23 cellular contexts compared by ENCODE assay signal in the genomic region with DNA sequence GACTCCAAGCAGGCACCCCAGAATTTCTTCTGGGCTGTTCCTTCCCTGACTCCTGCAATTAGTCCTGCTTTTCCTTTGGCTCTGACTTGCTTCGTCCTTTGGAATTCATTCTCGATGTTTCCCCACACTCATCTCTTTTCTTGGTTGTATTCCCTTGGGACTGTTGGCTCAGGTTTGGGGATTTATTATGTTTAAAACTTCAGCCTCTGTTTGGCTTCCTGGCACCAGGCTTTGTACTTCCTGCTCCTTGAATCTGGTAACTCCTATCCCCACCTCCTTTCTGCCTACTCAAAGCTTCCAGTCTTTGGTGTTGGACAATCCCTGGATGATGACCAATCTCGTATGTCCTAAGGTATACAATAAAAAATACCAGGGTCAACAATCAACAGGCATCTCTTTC. TPM values are rescaled to one million over a fixed set of nuclear protein-coding genes. Genes with fewer than 3 reads are reported as not detected.
DNase-seq lines count a peak whose midpoint lies in the region; ATAC-seq, FAIRE-seq and TF ChIP-seq lines count a peak whose summit lies in the region.
"Had no signal": no experiment of that assay in that cellular context is flagged by ENCODE, and none has a peak within 500 bp of the region (broad histone marks: within the 10 kb centered on the region; RNA-seq: fewer than 3 reads in every experiment).

No MANE protein-coding gene starts in this region.

- no peaks in the 10 kb centered on the region for H3K9me3 ChIP-seq in astrocyte (ENCODE audit: insufficient read depth, low read depth, low read length)
- no peaks in the 10 kb centered on the region for H3K9me3 ChIP-seq in osteoblast (ENCODE audit: low read depth, low read length)
- H3K9me3 ChIP-seq in stomach: no peaks in the 10 kb centered on the region
- H3K9me3 ChIP-seq: A549, BE2C had no signal

- H3K36me3 ChIP-seq in astrocyte (ENCODE audit: insufficient read depth, low read length) (no peaks in the 10 kb centered on the region), osteoblast (ENCODE audit: insufficient read depth, low read length) (no peaks in the 10 kb centered on the region), stomach (no peaks in the 10 kb centered on the region)
- H3K36me3 ChIP-seq: BE2C had no signal

- CTCF ChIA-PET in T-cell (lab: Charles Lee): no interaction called here

- no peak for TF ChIP-seq EP300 in stomach (IDR thresholded peaks at IDR 0.05)

- H4K20me1 ChIP-seq in astrocyte (ENCODE audit: insufficient read depth, low read length) (no peaks in the 10 kb centered on the region), osteoblast (ENCODE audit: insufficient read depth, low read length) (no peaks in the 10 kb centered on the region)

- H3K4me3 ChIP-seq in astrocyte (ENCODE audit: insufficient read depth, low read depth, low read length) (no peak overlapping the region), osteoblast (ENCODE audit: insufficient read depth, low read length) (no peak overlapping the region), stomach (no peak overlapping the region)
- H3K4me3 ChIP-seq: A549 had no signal

- H3K27me3 Mint-ChIP-seq in astrocyte (ENCODE audit: low read depth, unreplicated experiment): no peaks in the 10 kb centered on the region
- H3K27me3 Mint-ChIP-seq in activated CD4-positive, alpha-beta T cell treated with anti-CD3 and anti-CD28 coated beads, Interleukin-2, amount 10 ng/mL, durations not matched to agents 24 days and 14 days: no peaks in the 10 kb centered on the region
- peaks cover 16 to 21% of the 10 kb centered on the region in 2 donors for H3K27me3 Mint-ChIP-seq in T-cell

- 54 to 75% (median 65%) methylated on average over 3 of the region's 3 CpGs for WGBS in stomach, 5 donors

- DNase-seq in astrocyte (ENCODE audit: low read depth): no peak
- peak; percentile 25 for DNase-seq in fibroblast of peridontal ligament (ENCODE audit: extremely low read depth)
- peak; percentile 32 for DNase-seq in osteoblast (ENCODE audit: insufficient read length, low spot score, missing footprints)
- no peak for DNase-seq in stomach
- DNase-seq in activated CD4-positive, alpha-beta T cell treated with anti-CD3 and anti-CD28 coated beads, Interleukin-2, amount 10 ng/mL, durations not matched to agents 24 days and 14 days: no peak
- no peak for DNase-seq in T-cell
- DNase-seq: BE2C; GDM1; NCI-H1105; NCI-H146; NCI-H2029; NCI-H345; NCI-H524; NCI-H774; NK-92 treated with Interleukin-12 subunit alpha and Interleukin-12 subunit beta, amount 100 ng/mL, for 24 hours had no signal

- H3K9ac ChIP-seq in astrocyte (ENCODE audit: low read length): no peak overlapping the region

- H3K4me3 Mint-ChIP-seq in astrocyte (ENCODE audit: unreplicated experiment) (no peak overlapping the region), T-cell (no peak overlapping the region)
- H3K4me3 Mint-ChIP-seq in activated CD4-positive, alpha-beta T cell treated with anti-CD3 and anti-CD28 coated beads, Interleukin-2, amount 10 ng/mL, durations not matched to agents 24 days and 14 days: no peak overlapping the region
- H3K4me3 Mint-ChIP-seq: IgD-negative memory B cell had no signal

- H3K27ac Mint-ChIP-seq in astrocyte (ENCODE audit: unreplicated experiment) (peak overlapping the region; percentile 58), T-cell (no peak overlapping the region)
- H3K27ac Mint-ChIP-seq in activated CD4-positive, alpha-beta T cell treated with anti-CD3 and anti-CD28 coated beads, Interleukin-2, amount 10 ng/mL, durations not matched to agents 24 days and 14 days: no peak overlapping the region
- H3K27ac Mint-ChIP-seq: IgD-negative memory B cell had no signal

- H3K79me2 ChIP-seq in astrocyte (ENCODE audit: insufficient read depth, low read length): no peaks in the 10 kb centered on the region
- H3K79me2 ChIP-seq in osteoblast (ENCODE audit: insufficient read depth, low read length): peaks cover 10% of the 10 kb centered on the region

- H3K27me3 ChIP-seq in astrocyte (ENCODE audit: insufficient read depth, low read length): no peaks in the 10 kb centered on the region
- H3K27me3 ChIP-seq in osteoblast (ENCODE audit: insufficient read depth, low read length): no peaks in the 10 kb centered on the region
- no peaks in the 10 kb centered on the region for H3K27me3 ChIP-seq in stomach
- H3K27me3 ChIP-seq: BE2C had no signal

- TF ChIP-seq CTCF in astrocyte (IDR thresholded peaks at IDR 0.05; ENCODE audit: insufficient read depth, low read depth, low read length): no peak
- no peak for TF ChIP-seq CTCF in osteoblast (IDR thresholded peaks at IDR 0.05; ENCODE audit: extremely low read depth, low read depth, low read length)
- no peak for TF ChIP-seq CTCF in stomach (IDR thresholded peaks at IDR 0.05)

- H3K27ac ChIP-seq in astrocyte (ENCODE audit: low read depth, low read length) (no peak overlapping the region), osteoblast (ENCODE audit: low read depth, low read length) (peak overlapping the region; percentile 95), stomach (peak overlapping the region in 4 of 5 donors; percentile 35 to 84 (median 80))
- H3K27ac ChIP-seq: RWPE1 had no signal

- H3K4me2 ChIP-seq in astrocyte (ENCODE audit: low read length) (no peak overlapping the region), osteoblast (ENCODE audit: insufficient read depth, low read length) (no peak overlapping the region)
- H3K4me2 ChIP-seq: A549 had no signal

- POLR2A ChIA-PET in T-cell (lab: Charles Lee): no interaction called here

- no peak for TF ChIP-seq POLR2A in stomach (IDR thresholded peaks at IDR 0.05)

- H3K4me1 Mint-ChIP-seq in astrocyte (ENCODE audit: low read depth, unreplicated experiment): peaks cover 55% of the 10 kb centered on the region
- H3K4me1 Mint-ChIP-seq in activated CD4-positive, alpha-beta T cell treated with anti-CD3 and anti-CD28 coated beads, Interleukin-2, amount 10 ng/mL, durations not matched to agents 24 days and 14 days: no peaks in the 10 kb centered on the region
- H3K4me1 Mint-ChIP-seq in T-cell: no peaks in the 10 kb centered on the region
- H3K4me1 Mint-ChIP-seq: IgD-negative memory B cell had no signal

- H2AFZ ChIP-seq in astrocyte (ENCODE audit: low read depth, low read length) (no peak overlapping the region), osteoblast (ENCODE audit: low read length) (no peak overlapping the region)

- ATAC-seq in HG02623 (IDR thresholded peaks at IDR 0.05; ENCODE audit: unreplicated experiment): no peak
- no peak for ATAC-seq in HG03196 (IDR thresholded peaks at IDR 0.05; ENCODE audit: unreplicated experiment)
- no peak for ATAC-seq in T-cell (replicated peaks in 1 of 4)
- ATAC-seq: A549, HCT116 had no signal

- H3K36me3 Mint-ChIP-seq in astrocyte (ENCODE audit: low read depth, unreplicated experiment) (no peaks in the 10 kb centered on the region), T-cell (no peaks in the 10 kb centered on the region)
- no peaks in the 10 kb centered on the region for H3K36me3 Mint-ChIP-seq in activated CD4-positive, alpha-beta T cell treated with anti-CD3 and anti-CD28 coated beads, Interleukin-2, amount 10 ng/mL, durations not matched to agents 24 days and 14 days (ENCODE audit: low read depth)

- intact Hi-C loops in stomach (cut with DNase I; ENCODE audit: low total_unique reads): no loop called here
- intact Hi-C loops in activated CD4-positive, alpha-beta T cell treated with anti-CD3 and anti-CD28 coated beads, Interleukin-2, amount 10 ng/mL, durations not matched to agents 24 days and 14 days (cut with micrococcal nuclease): no loop called here

- H3K4me1 ChIP-seq in astrocyte (ENCODE audit: insufficient read depth, low read length) (peaks cover 25% of the 10 kb centered on the region), osteoblast (ENCODE audit: insufficient read depth, low read length) (peaks cover 58% of the 10 kb centered on the region), stomach (peaks cover 0 to 61% (median 43%) of the 10 kb centered on the region in 4 donors)

- peaks cover 2% of the 10 kb centered on the region for H3K9me3 Mint-ChIP-seq in astrocyte (ENCODE audit: unreplicated experiment)
- no peaks in the 10 kb centered on the region for H3K9me3 Mint-ChIP-seq in activated CD4-positive, alpha-beta T cell treated with anti-CD3 and anti-CD28 coated beads, Interleukin-2, amount 10 ng/mL, durations not matched to agents 24 days and 14 days
- H3K9me3 Mint-ChIP-seq in T-cell: peaks cover 0 to 4% (median 3%) of the 10 kb centered on the region in 3 donors

- no peak for FAIRE-seq in astrocyte (lab: Jason Lieb, UNC)
- FAIRE-seq: A549, D721Med, H1 had no signal

RNA-seq across cellular contexts. Expression of a gene that starts 1.8 kb away (rescaled TPM):
- total RNA-seq in astrocyte (0.27 and 0.34 TPM in 2 replicates), osteoblast (37.6 and 40.4 TPM in 2 replicates), stomach (10 to 100 TPM in 1 of 5 donors, 1 to 10 TPM in 2, under 1 TPM in 1, not detected in 1; 0.58 to 16.3 (median 6.0) TPM), T-cell (not detected)
- polyA plus RNA-seq in stomach: 1 to 10 TPM; 2.5 to 2.9 (median 2.7) TPM
- total RNA-seq in activated CD4-positive, alpha-beta T cell treated with anti-CD3 and anti-CD28 coated beads, Interleukin-2, amount 10 ng/mL, durations not matched to agents 24 days and 14 days: not detected in 2 replicates
- polyA plus RNA-seq: IgD-negative memory B cell had no signal

Comparison
In these comparisons a context has a peak if more than half of its experiments do, and no peak if none do; other contexts are left out.
1. DNase-seq: peak in fibroblast of peridontal ligament (single experiment) and osteoblast (single experiment); none in astrocyte (single experiment), stomach (single experiment), activated CD4-positive, alpha-beta T cell treated with anti-CD3 and anti-CD28 coated beads, Interleukin-2, amount 10 ng/mL, durations not matched to agents 24 days and 14 days (single experiment) and T-cell (0 of 34).